Comparison of ENCODE assay signal across 1 cellular context in the genomic region with DNA sequence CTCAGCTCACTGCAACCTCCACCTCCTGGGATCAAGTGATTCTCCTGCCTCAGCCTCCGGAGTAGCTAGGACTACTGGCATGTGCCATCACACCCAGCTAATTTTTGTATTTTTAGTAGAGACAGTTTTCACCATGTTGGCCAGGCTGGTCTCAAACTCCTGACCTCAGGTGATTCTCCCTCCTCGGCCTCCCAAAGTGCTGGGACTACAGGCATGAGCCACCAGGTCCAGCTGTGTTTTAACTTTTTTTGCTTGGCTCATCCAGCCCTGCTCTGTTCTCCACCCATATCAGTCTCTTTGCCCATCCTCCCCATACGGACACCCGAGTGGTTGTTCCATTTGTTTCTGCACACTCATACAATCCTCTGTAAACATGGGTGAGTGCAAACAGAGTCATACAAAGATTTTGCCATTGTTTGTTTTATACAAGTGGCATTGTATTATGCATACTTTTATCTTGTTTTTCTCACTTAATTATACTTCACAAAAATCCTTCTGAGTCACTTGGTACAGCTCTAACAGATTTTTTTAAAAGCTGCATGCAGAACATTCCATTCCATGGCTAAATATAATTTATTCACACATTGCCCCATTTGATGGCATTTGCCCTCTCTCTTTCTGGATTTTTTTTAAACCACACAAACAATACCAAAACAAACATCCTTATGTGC.
TF ChIP-seq lines count a peak whose summit lies in the region.

No MANE protein-coding gene starts in this region.

TF ChIP-seq in HepG2, 621 proteins besides CTCF, POLR2A, EP300 and RAD21 (continued from another document and continues in another):
- TF ChIP-seq, protein P1, sequence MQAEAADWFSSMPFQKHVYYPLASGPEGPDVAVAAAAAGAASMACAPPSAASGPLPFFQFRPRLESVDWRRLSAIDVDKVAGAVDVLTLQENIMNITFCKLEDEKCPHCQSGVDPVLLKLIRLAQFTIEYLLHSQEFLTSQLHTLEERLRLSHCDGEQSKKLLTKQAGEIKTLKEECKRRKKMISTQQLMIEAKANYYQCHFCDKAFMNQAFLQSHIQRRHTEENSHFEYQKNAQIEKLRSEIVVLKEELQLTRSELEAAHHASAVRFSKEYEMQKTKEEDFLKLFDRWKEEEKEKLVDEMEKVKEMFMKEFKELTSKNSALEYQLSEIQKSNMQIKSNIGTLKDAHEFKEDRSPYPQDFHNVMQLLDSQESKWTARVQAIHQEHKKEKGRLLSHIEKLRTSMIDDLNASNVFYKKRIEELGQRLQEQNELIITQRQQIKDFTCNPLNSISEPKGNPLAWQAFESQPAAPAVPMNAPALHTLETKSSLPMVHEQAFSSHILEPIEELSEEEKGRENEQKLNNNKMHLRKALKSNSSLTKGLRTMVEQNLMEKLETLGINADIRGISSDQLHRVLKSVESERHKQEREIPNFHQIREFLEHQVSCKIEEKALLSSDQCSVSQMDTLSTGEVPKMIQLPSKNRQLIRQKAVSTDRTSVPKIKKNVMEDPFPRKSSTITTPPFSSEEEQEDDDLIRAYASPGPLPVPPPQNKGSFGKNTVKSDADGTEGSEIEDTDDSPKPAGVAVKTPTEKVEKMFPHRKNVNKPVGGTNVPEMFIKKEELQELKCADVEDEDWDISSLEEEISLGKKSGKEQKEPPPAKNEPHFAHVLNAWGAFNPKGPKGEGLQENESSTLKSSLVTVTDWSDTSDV (CRISPR knock-in tag; IDR thresholded peaks at IDR 0.05) = no peak
- TF ChIP-seq CBX2 (IDR thresholded peaks at IDR 0.05; ENCODE audit: low read depth, low read length) (no peak), CBX2 (CRISPR knock-in tag; IDR thresholded peaks at IDR 0.05; ENCODE audit: low read depth) (no peak), AHR (CRISPR knock-in tag; IDR thresholded peaks at IDR 0.05) (0 out of 2 replicates have a peak, but pooled peaks have one; percentile 28), ZNF724P (CRISPR knock-in tag; IDR thresholded peaks at IDR 0.05; ENCODE audit: borderline replicate concordance) (0 out of 2 replicates have a peak, but pooled peaks have one; percentile 47), ZBTB33 (CRISPR knock-in tag; IDR thresholded peaks at IDR 0.05) (no peak), KLF6 (CRISPR knock-in tag; IDR thresholded peaks at IDR 0.05) (no peak; the same call in 1 of the 2 replicates), SRSF1 (optimal IDR thresholded peaks at IDR 0.05; ENCODE audit: low read depth, low read length) (no peak), CHD4 (IDR thresholded peaks at IDR 0.05; ENCODE audit: borderline replicate concordance, low read length) (no peak), ZBTB7A (CRISPR knock-in tag; IDR thresholded peaks at IDR 0.05) (no peak), SALL1 (CRISPR knock-in tag; IDR thresholded peaks at IDR 0.05) (peak; percentile 56), BCL6 (CRISPR knock-in tag; IDR thresholded peaks at IDR 0.05) (no peak), ZNF564 (CRISPR knock-in tag; IDR thresholded peaks at IDR 0.05) (no peak), ZBTB20 (CRISPR knock-in tag; IDR thresholded peaks at IDR 0.05; ENCODE audit: borderline replicate concordance, low read depth) (no peak), NFKBIZ (CRISPR knock-in tag; IDR thresholded peaks at IDR 0.05) (no peak), AKNA (CRISPR knock-in tag; IDR thresholded peaks at IDR 0.05; ENCODE audit: borderline replicate concordance) (no peak), ZNF839 (CRISPR knock-in tag; IDR thresholded peaks at IDR 0.05; ENCODE audit: borderline replicate concordance) (no peak)
- TF ChIP-seq, protein P2, sequence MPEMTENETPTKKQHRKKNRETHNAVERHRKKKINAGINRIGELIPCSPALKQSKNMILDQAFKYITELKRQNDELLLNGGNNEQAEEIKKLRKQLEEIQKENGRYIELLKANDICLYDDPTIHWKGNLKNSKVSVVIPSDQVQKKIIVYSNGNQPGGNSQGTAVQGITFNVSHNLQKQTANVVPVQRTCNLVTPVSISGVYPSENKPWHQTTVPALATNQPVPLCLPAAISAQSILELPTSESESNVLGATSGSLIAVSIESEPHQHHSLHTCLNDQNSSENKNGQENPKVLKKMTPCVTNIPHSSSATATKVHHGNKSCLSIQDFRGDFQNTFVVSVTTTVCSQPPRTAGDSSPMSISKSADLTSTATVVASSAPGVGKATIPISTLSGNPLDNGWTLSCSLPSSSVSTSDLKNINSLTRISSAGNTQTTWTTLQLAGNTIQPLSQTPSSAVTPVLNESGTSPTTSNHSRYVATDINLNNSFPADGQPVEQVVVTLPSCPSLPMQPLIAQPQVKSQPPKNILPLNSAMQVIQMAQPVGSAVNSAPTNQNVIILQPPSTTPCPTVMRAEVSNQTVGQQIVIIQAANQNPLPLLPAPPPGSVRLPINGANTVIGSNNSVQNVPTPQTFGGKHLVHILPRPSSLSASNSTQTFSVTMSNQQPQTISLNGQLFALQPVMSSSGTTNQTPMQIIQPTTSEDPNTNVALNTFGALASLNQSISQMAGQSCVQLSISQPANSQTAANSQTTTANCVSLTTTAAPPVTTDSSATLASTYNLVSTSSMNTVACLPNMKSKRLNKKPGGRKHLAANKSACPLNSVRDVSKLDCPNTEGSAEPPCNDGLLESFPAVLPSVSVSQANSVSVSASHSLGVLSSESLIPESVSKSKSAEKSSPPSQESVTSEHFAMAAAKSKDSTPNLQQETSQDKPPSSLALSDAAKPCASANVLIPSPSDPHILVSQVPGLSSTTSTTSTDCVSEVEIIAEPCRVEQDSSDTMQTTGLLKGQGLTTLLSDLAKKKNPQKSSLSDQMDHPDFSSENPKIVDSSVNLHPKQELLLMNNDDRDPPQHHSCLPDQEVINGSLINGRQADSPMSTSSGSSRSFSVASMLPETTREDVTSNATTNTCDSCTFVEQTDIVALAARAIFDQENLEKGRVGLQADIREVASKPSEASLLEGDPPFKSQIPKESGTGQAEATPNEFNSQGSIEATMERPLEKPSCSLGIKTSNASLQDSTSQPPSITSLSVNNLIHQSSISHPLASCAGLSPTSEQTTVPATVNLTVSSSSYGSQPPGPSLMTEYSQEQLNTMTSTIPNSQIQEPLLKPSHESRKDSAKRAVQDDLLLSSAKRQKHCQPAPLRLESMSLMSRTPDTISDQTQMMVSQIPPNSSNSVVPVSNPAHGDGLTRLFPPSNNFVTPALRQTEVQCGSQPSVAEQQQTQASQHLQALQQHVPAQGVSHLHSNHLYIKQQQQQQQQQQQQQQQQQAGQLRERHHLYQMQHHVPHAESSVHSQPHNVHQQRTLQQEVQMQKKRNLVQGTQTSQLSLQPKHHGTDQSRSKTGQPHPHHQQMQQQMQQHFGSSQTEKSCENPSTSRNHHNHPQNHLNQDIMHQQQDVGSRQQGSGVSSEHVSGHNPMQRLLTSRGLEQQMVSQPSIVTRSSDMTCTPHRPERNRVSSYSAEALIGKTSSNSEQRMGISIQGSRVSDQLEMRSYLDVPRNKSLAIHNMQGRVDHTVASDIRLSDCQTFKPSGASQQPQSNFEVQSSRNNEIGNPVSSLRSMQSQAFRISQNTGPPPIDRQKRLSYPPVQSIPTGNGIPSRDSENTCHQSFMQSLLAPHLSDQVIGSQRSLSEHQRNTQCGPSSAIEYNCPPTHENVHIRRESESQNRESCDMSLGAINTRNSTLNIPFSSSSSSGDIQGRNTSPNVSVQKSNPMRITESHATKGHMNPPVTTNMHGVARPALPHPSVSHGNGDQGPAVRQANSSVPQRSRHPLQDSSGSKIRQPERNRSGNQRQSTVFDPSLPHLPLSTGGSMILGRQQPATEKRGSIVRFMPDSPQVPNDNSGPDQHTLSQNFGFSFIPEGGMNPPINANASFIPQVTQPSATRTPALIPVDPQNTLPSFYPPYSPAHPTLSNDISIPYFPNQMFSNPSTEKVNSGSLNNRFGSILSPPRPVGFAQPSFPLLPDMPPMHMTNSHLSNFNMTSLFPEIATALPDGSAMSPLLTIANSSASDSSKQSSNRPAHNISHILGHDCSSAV (CRISPR knock-in tag; IDR thresholded peaks at IDR 0.05; ENCODE audit: borderline replicate concordance) = no peak
- TF ChIP-seq, protein P3, sequence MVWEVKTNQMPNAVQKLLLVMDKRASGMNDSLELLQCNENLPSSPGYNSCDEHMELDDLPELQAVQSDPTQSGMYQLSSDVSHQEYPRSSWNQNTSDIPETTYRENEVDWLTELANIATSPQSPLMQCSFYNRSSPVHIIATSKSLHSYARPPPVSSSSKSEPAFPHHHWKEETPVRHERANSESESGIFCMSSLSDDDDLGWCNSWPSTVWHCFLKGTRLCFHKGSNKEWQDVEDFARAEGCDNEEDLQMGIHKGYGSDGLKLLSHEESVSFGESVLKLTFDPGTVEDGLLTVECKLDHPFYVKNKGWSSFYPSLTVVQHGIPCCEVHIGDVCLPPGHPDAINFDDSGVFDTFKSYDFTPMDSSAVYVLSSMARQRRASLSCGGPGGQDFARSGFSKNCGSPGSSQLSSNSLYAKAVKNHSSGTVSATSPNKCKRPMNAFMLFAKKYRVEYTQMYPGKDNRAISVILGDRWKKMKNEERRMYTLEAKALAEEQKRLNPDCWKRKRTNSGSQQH (CRISPR knock-in tag; IDR thresholded peaks at IDR 0.05; ENCODE audit: low read depth) = no peak
- TF ChIP-seq, protein P4, sequence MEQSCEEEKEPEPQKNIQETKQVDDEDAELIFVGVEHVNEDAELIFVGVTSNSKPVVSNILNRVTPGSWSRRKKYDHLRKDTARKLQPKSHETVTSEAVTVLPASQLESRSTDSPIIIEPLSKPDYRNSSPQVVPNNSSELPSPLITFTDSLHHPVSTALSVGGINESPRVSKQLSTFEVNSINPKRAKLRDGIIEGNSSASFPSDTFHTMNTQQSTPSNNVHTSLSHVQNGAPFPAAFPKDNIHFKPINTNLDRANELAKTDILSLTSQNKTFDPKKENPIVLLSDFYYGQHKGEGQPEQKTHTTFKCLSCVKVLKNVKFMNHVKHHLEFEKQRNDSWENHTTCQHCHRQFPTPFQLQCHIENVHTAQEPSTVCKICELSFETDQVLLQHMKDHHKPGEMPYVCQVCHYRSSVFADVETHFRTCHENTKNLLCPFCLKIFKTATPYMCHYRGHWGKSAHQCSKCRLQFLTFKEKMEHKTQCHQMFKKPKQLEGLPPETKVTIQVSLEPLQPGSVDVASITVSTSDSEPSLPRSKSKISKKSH (CRISPR knock-in tag; IDR thresholded peaks at IDR 0.05; ENCODE audit: borderline replicate concordance) = no peak
